In genomic region chr9:93451762-93452709, GRCh38 we compare ENCODE assay signal across 8 cellular contexts. TPM values are rescaled to one million over a fixed set of nuclear protein-coding genes. Genes with fewer than 3 reads are reported as not detected.
A peak's percentile ranks its signal among the peaks of the same experiment; 100 is the strongest.
DNase-seq lines count a peak whose midpoint lies in the region; ATAC-seq and TF ChIP-seq lines count a peak whose summit lies in the region.

No MANE protein-coding gene starts in this region.

- DNase-seq in CD1c-positive myeloid dendritic cell (ENCODE audit: extremely low spot score) (peak; percentile 34), NT2/D1 (ENCODE audit: low read depth, low spot score) (no peak), fibroblast of mammary gland (ENCODE audit: low read depth) (no peak), nephron progenitor cell (peak; percentile 62)
- peak; percentile 25 to 27 for DNase-seq in activated T-helper 1 cell treated with anti-CD3 and anti-CD28 coated beads, Interleukin-2, amount 50 U/mL, for 16 hours (ENCODE audit: low read depth in 1 of 2, low spot score in 1 of 2)

- H3K4me3 ChIP-seq in NT2/D1 (ENCODE audit: insufficient read length, low read depth), result peak overlapping the region; percentile 95
- H3K4me3 ChIP-seq in fibroblast of mammary gland (ENCODE audit: control insufficient read depth, low read depth, low read length), result peak overlapping the region; percentile 75

- peaks cover 31% of the 10 kb centered on the region for H3K36me3 ChIP-seq in NT2/D1 (ENCODE audit: insufficient read depth, insufficient read length, low read length)

- H3K9ac ChIP-seq in NT2/D1 (ENCODE audit: insufficient read length, low read depth), result peak overlapping the region; percentile 98

- H3K9me3 ChIP-seq in NT2/D1 (ENCODE audit: insufficient read depth, low read length), result no peaks in the 10 kb centered on the region

- peaks cover 38% of the 10 kb centered on the region for H3K4me1 Mint-ChIP-seq in nephron progenitor cell

- ATAC-seq in GM21737 (IDR thresholded peaks at IDR 0.05; ENCODE audit: unreplicated experiment) (peak; percentile 17), HG03039 (IDR thresholded peaks at IDR 0.05; ENCODE audit: unreplicated experiment) (no peak)

- no peaks in the 10 kb centered on the region for H3K9me3 Mint-ChIP-seq in nephron progenitor cell

- H3K36me3 Mint-ChIP-seq in nephron progenitor cell (ENCODE audit: low read depth), result peaks cover 36% of the 10 kb centered on the region

- no peaks in the 10 kb centered on the region for H3K27me3 ChIP-seq in NT2/D1 (ENCODE audit: insufficient read depth, insufficient read length)

- peak overlapping the region; percentile 78 for H3K27ac ChIP-seq in temporal lobe (ENCODE audit: low read depth, low read length)

- peak overlapping the region; percentile 97 for H3K27ac Mint-ChIP-seq in nephron progenitor cell

- no peaks in the 10 kb centered on the region for H3K27me3 Mint-ChIP-seq in nephron progenitor cell (ENCODE audit: low read depth, poor library complexity)

- H3K4me3 Mint-ChIP-seq in nephron progenitor cell, result peak overlapping the region; percentile 97

- TF ChIP-seq CTCF in fibroblast of mammary gland (conservative IDR thresholded peaks at IDR 0.05; ENCODE audit: control insufficient read depth, insufficient read depth, low read depth, low read length) (no peak), nephron progenitor cell (IDR thresholded peaks at IDR 0.05) (no peak)

- no peaks in the 10 kb centered on the region for H3K4me1 ChIP-seq in NT2/D1 (ENCODE audit: insufficient read depth, insufficient read length)

RNA-seq across cellular contexts. Expression of gene FAM120A, which starts 0.6 kb away (rescaled TPM):
- 37.6 TPM for total RNA-seq in temporal lobe

RNA-seq across cellular contexts. Expression of gene FAM120AOS, which starts 1.3 kb away (rescaled TPM):
- total RNA-seq in temporal lobe, result 20.9 TPM

Comparison
In these comparisons a context has a peak if more than half of its experiments do, and no peak if none do; other contexts are left out.
1. DNase-seq: peak in CD1c-positive myeloid dendritic cell (single experiment), activated T-helper 1 cell treated with anti-CD3 and anti-CD28 coated beads, Interleukin-2, amount 50 U/mL, for 16 hours (2 of 2) and nephron progenitor cell (single experiment); none in NT2/D1 (single experiment) and fibroblast of mammary gland (single experiment).